ENCODE assay signal across 11 cellular contexts in the genomic region with DNA sequence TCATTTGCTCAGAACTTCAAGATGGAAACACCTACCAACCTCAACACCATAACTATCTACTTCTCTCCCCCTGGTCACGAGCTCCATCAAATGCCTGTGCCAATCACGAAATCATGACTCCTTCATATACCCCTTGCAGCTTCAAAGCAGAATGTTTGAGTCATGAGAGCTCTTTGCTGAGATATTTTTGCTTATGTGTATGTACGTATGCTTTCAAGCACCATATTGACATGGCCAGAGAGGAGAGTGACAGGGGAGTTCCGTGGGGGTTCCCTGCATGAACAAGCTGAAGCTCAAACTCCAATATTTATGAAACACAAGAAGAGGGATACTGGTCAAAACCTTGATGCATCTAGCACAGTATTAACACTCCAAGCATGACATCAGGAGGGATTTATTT.
A peak's percentile ranks its signal among the peaks of the same experiment; 100 is the strongest.
DNase-seq lines count a peak whose midpoint lies in the region; ATAC-seq and TF ChIP-seq lines count a peak whose summit lies in the region.
"Had no signal": no experiment of that assay in that cellular context is flagged by ENCODE, and none has a peak within 500 bp of the region (broad histone marks: within the 10 kb centered on the region; RNA-seq: fewer than 3 reads in every experiment).

No MANE protein-coding gene starts in this region.

- H4K20me1 ChIP-seq in OCI-LY3 (ENCODE audit: insufficient read depth, low read length) = no peaks in the 10 kb centered on the region

- H3K9ac ChIP-seq in OCI-LY3 (ENCODE audit: low read length) = no peak overlapping the region

- no peak overlapping the region for H2AFZ ChIP-seq in OCI-LY3 (ENCODE audit: low read depth, low read length)

- H3K4me1 ChIP-seq in OCI-LY3 (ENCODE audit: low read length) = peaks cover 49% of the 10 kb centered on the region
- H3K4me1 ChIP-seq in spleen = peaks cover 23 to 68% (median 53%) of the 10 kb centered on the region in 6 donors
- H3K4me1 ChIP-seq: A549 had no signal

- WGBS in spleen, 5 donors = 36 to 53% (median 46%) methylated on average over 4 of the region's 4 CpGs

- intact Hi-C loops in spleen (cut with DNase I; ENCODE audit: low total_unique reads) = no loop called here

- no peaks in the 10 kb centered on the region for H3K79me2 ChIP-seq in OCI-LY3 (ENCODE audit: low read length)

- TF ChIP-seq CTCF in OCI-LY3 (IDR thresholded peaks at IDR 0.05; ENCODE audit: low read depth, low read length) (no peak), spleen (IDR thresholded peaks at IDR 0.05 in 8 of 11, conservative IDR thresholded peaks at IDR 0.05 in 3 of 11) (no peak)

- TF ChIP-seq POLR2A in spleen (IDR thresholded peaks at IDR 0.05) = no peak

- H3K4me2 ChIP-seq in OCI-LY3 (ENCODE audit: low read length) = peak overlapping the region; percentile 73
- H3K4me2 ChIP-seq: A549 had no signal

- peak; percentile 6 to 11 for DNase-seq in activated CD4-positive, alpha-beta T cell treated with anti-CD3 and anti-CD28 coated beads for 4 hours
- DNase-seq in activated CD4-positive, alpha-beta T cell treated with anti-CD3 and anti-CD28 coated beads for 1 hour = no peak
- no peak for DNase-seq in spleen
- DNase-seq in caudate nucleus (lab: John Stamatoyannopoulos, UW) = no peak
- DNase-seq in NCI-H1694 (lab: John Stamatoyannopoulos, UW) = no peak
- no peak for DNase-seq in cortex of kidney (lab: John Stamatoyannopoulos, UW)
- DNase-seq: foreskin melanocyte, NCI-H2107 had no signal

- H3K4me3 ChIP-seq in OCI-LY3 (ENCODE audit: low read length) (no peak overlapping the region), spleen (no peak overlapping the region)
- H3K4me3 ChIP-seq: A549 had no signal

- H3K27me3 ChIP-seq in OCI-LY3 (ENCODE audit: low read depth, low read length) = peaks cover 17% of the 10 kb centered on the region; the same call in 1 of the 2 replicates
- no peaks in the 10 kb centered on the region for H3K27me3 ChIP-seq in spleen (replicated peaks in 1 of 7)

- H3K9me3 ChIP-seq in OCI-LY3 (ENCODE audit: insufficient read depth, low read length) = peaks cover 6% of the 10 kb centered on the region; the same call in 1 of the 2 replicates
- peaks cover 0 to 13% (median 6%) of the 10 kb centered on the region in 8 donors for H3K9me3 ChIP-seq in spleen

- ATAC-seq in HG02884 (IDR thresholded peaks at IDR 0.05; ENCODE audit: unreplicated experiment) = peak; percentile 2
- ATAC-seq: A549 had no signal

- H3K27ac ChIP-seq in OCI-LY3 (ENCODE audit: low read length) = 0 out of 2 replicates have a peak overlapping the region, but pooled peaks have one; percentile 66
- H3K27ac ChIP-seq in spleen = peak overlapping the region in 6 of 8 donors; percentile 13 to 76 (median 71)
- no peak overlapping the region for H3K27ac ChIP-seq in caudate nucleus (ENCODE audit: low read depth, low read length)
- H3K27ac ChIP-seq: A549 had no signal

- no peaks in the 10 kb centered on the region for H3K36me3 ChIP-seq in OCI-LY3 (replicated peaks; ENCODE audit: low read depth, low read length)
- no peaks in the 10 kb centered on the region for H3K36me3 ChIP-seq in spleen

Comparison
In these comparisons a context has a peak if more than half of its experiments do, and no peak if none do; other contexts are left out.
1. DNase-seq: peak in activated CD4-positive, alpha-beta T cell treated with anti-CD3 and anti-CD28 coated beads for 4 hours (2 of 2); none in activated CD4-positive, alpha-beta T cell treated with anti-CD3 and anti-CD28 coated beads for 1 hour (single experiment), spleen (single experiment), caudate nucleus (0 of 61), NCI-H1694 (single experiment) and cortex of kidney (single experiment).